In genomic region chr11:79616392-79616831, GRCh38 we compare ENCODE assay signal across 21 cellular contexts.
A peak's percentile ranks its signal among the peaks of the same experiment; 100 is the strongest.
DNase-seq lines count a peak whose midpoint lies in the region; ATAC-seq and TF ChIP-seq lines count a peak whose summit lies in the region.
"Had no signal": no experiment of that assay in that cellular context is flagged by ENCODE, and none has a peak within 500 bp of the region (broad histone marks: within the 10 kb centered on the region; RNA-seq: fewer than 3 reads in every experiment).

No MANE protein-coding gene starts in this region.

- no peaks in the 10 kb centered on the region for H3K4me1 ChIP-seq in trophoblast cell (ENCODE audit: control insufficient read depth in 1 of 2, insufficient read depth in 2 of 2, low read length in 2 of 2)
- H3K4me1 ChIP-seq: BLaER1 had no signal

- H3K4me3 Mint-ChIP-seq in activated T-cell treated with anti-CD3 and anti-CD28 coated beads, Interleukin-2, amount 50 U/mL, for 24 hours = no peak overlapping the region
- H3K4me3 Mint-ChIP-seq: CD4-positive, alpha-beta T cell had no signal

- no peak overlapping the region for H2BK5ac ChIP-seq in trophoblast cell (ENCODE audit: low read depth, low read length, poor library complexity)

- H4K91ac ChIP-seq in trophoblast cell (ENCODE audit: low read depth, low read length) = no peak overlapping the region

- no peak overlapping the region for H3K4me3 ChIP-seq in trophoblast cell (ENCODE audit: low read depth, low read length)
- H3K4me3 ChIP-seq: BLaER1 had no signal

- WGBS in trophoblast cell (ENCODE audit: extremely low coverage, insufficient coverage, insufficient read length) = no CpG with 5 or more reads among the region's 3 CpGs

- no peak overlapping the region for H3K4ac ChIP-seq in trophoblast cell (ENCODE audit: low read depth, low read length)

- H4K8ac ChIP-seq in trophoblast cell (ENCODE audit: low read depth, low read length) = no peak overlapping the region

- H3K27ac Mint-ChIP-seq in activated T-cell treated with anti-CD3 and anti-CD28 coated beads, Interleukin-2, amount 50 U/mL, for 24 hours = no peak overlapping the region
- H3K27ac Mint-ChIP-seq: CD4-positive, alpha-beta T cell had no signal

- no peak overlapping the region for H3K4me2 ChIP-seq in trophoblast cell (ENCODE audit: low read length)
- H3K4me2 ChIP-seq: BLaER1 had no signal

- H2BK120ac ChIP-seq in trophoblast cell (ENCODE audit: insufficient read depth, low read length, poor library complexity) = no peak overlapping the region

- no peaks in the 10 kb centered on the region for H3K36me3 ChIP-seq in trophoblast cell (ENCODE audit: control insufficient read depth in 1 of 2, insufficient read depth in 2 of 2, low read length in 2 of 2)
- H3K36me3 ChIP-seq: BLaER1 had no signal

- no peak overlapping the region for H4K12ac ChIP-seq in trophoblast cell (ENCODE audit: low read depth, low read length)

- H3K9ac ChIP-seq in trophoblast cell (ENCODE audit: low read length) = no peak overlapping the region
- H3K9ac ChIP-seq: BLaER1 had no signal

- no peaks in the 10 kb centered on the region for H3K36me3 Mint-ChIP-seq in activated T-cell treated with anti-CD3 and anti-CD28 coated beads, Interleukin-2, amount 50 U/mL, for 24 hours (ENCODE audit: low read depth)

- no peaks in the 10 kb centered on the region for H3K9me3 Mint-ChIP-seq in activated T-cell treated with anti-CD3 and anti-CD28 coated beads, Interleukin-2, amount 50 U/mL, for 24 hours
- H3K9me3 Mint-ChIP-seq: CD4-positive, alpha-beta T cell had no signal

- H3K14ac ChIP-seq in trophoblast cell (ENCODE audit: low read length) = no peak overlapping the region

- POLR2A ChIA-PET in RWPE1 (lab: Yijun Ruan, JAX; ENCODE audit: low non-redundant PET) = no interaction called here

- no peaks in the 10 kb centered on the region for H3K9me3 ChIP-seq in trophoblast cell (ENCODE audit: insufficient read depth, low read depth, low read length)
- H3K9me3 ChIP-seq: BLaER1 had no signal

- H3K27ac ChIP-seq in RWPE1 = no peak overlapping the region
- H3K27ac ChIP-seq in trophoblast cell (ENCODE audit: low read depth, low read length) = no peak overlapping the region
- H3K27ac ChIP-seq: BLaER1 had no signal

- H2BK12ac ChIP-seq in trophoblast cell (ENCODE audit: low read length) = no peak overlapping the region

- H2AK5ac ChIP-seq in trophoblast cell (ENCODE audit: low read length) = no peak overlapping the region

- H3K4me1 Mint-ChIP-seq in activated T-cell treated with anti-CD3 and anti-CD28 coated beads, Interleukin-2, amount 50 U/mL, for 24 hours (ENCODE audit: low read depth) = no peaks in the 10 kb centered on the region

- TF ChIP-seq CTCF in RWPE1 (conservative IDR thresholded peaks at IDR 0.05; ENCODE audit: low read depth) = no peak

- H3K23ac ChIP-seq in trophoblast cell (ENCODE audit: low read length) = no peak overlapping the region

- H2AFZ ChIP-seq in trophoblast cell (ENCODE audit: insufficient read depth, low read length, poor library complexity) = no peak overlapping the region

- CTCF ChIA-PET in RWPE1 (lab: Yijun Ruan, JAX) = no interaction called here

- no peaks in the 10 kb centered on the region for H3K27me3 ChIP-seq in trophoblast cell (ENCODE audit: insufficient read depth, low read length)
- H3K27me3 ChIP-seq: BLaER1 had no signal

- H3K79me2 ChIP-seq in trophoblast cell (ENCODE audit: control insufficient read depth, insufficient read depth, low read length, poor library complexity) = no peaks in the 10 kb centered on the region

- DNase-seq in M059J (ENCODE audit: low read depth) (peak; percentile 2), RWPE1 (ENCODE audit: low spot score) (peak; percentile 20), trophoblast cell (peak; percentile 20 to 81), cortex of kidney (lab: John Stamatoyannopoulos, UW) (no peak), activated gamma-delta T cell (lab: John Stamatoyannopoulos, UW) (no peak)
- DNase-seq in activated T-cell treated with anti-CD3 and anti-CD28 coated beads, Interleukin-2, amount 50 U/mL, for 24 hours = no peak
- DNase-seq: CD4-positive, alpha-beta T cell; COR-L47; DND-41; KG1; MV-4-11; NCI-H1105 treated with DMSO at 0.1 percent for 48 hours; NCI-H2029 treated with DMSO at 0.1 percent for 48 hours; NCI-H345; NCI-H524; NCI-H774; SHP77 treated with DMSO at 0.1 percent for 48 hours had no signal

- H3K79me1 ChIP-seq in trophoblast cell (ENCODE audit: low read length) = no peaks in the 10 kb centered on the region

- no peaks in the 10 kb centered on the region for H3K27me3 Mint-ChIP-seq in activated T-cell treated with anti-CD3 and anti-CD28 coated beads, Interleukin-2, amount 50 U/mL, for 24 hours
- H3K27me3 Mint-ChIP-seq: CD4-positive, alpha-beta T cell had no signal

- no peak overlapping the region for H3K18ac ChIP-seq in trophoblast cell (ENCODE audit: low read length)

- ATAC-seq in esophagus mucosa = peak; percentile 89
- no peak for ATAC-seq in GM18907 (IDR thresholded peaks at IDR 0.05; ENCODE audit: unreplicated experiment)
- ATAC-seq: SK-N-SH treated with all-trans-retinoic acid at 6 μM for 48 hours had no signal

Comparison
In these comparisons a context has a peak if more than half of its experiments do, and no peak if none do; other contexts are left out.
1. DNase-seq: peak in M059J (single experiment), RWPE1 (single experiment) and trophoblast cell (2 of 2); none in activated T-cell treated with anti-CD3 and anti-CD28 coated beads, Interleukin-2, amount 50 U/mL, for 24 hours (single experiment), cortex of kidney (single experiment) and activated gamma-delta T cell (single experiment).